1 cellular context compared by ENCODE assay signal in genomic region chr5:66247176-66247960, GRCh38.
TF ChIP-seq lines count a peak whose summit lies in the region.

No MANE protein-coding gene starts in this region.

TF ChIP-seq in HCT116, 20 proteins besides CTCF, POLR2A, EP300 and RAD21 (continued from another document):
- TF ChIP-seq ZBTB33 (IDR thresholded peaks at IDR 0.05; ENCODE audit: extremely low read depth, insufficient replicate concordance, low read length): no peak
- no peak for TF ChIP-seq ZFX (IDR thresholded peaks at IDR 0.05)
- TF ChIP-seq YY1 (IDR thresholded peaks at IDR 0.05; ENCODE audit: extremely low read depth, insufficient replicate concordance, low read depth, low read length): no peak
- TF ChIP-seq FOSL1 (IDR thresholded peaks at IDR 0.05; ENCODE audit: low read depth): peak; percentile 53
- TF ChIP-seq CBX3 (IDR thresholded peaks at IDR 0.05; ENCODE audit: low read depth): no peak
